In genomic region chr20:653110-653589, GRCh38 we compare ENCODE assay signal across 8 cellular contexts. TPM values are rescaled to one million over a fixed set of nuclear protein-coding genes. Genes with fewer than 3 reads are reported as not detected.
DNase-seq lines count a peak whose midpoint lies in the region; ATAC-seq and TF ChIP-seq lines count a peak whose summit lies in the region.

TSS of gene SRXN1 (minus strand) at chr20:653200. CDS start at chr20:653185, 15 bp downstream.

- peaks cover 21% of the 10 kb centered on the region for H3K36me3 Mint-ChIP-seq in WTC11

- peak within 1 kb of the TSS; percentile 54; the same call in 1 of the 2 replicates for H3K27ac Mint-ChIP-seq in WTC11

- TF ChIP-seq CTCF in WTC11 (IDR thresholded peaks at IDR 0.05) (peak; percentile 29; the same call in 1 of the 2 replicates), cardiac fibroblast (IDR thresholded peaks at IDR 0.05; ENCODE audit: low read depth, low read length) (no peak)

- H3K4me1 Mint-ChIP-seq in WTC11 = peaks cover 49% of the 10 kb centered on the region

- DNase-seq in NCI-H1436 (lab: John Stamatoyannopoulos, UW) = peak; percentile 36
- DNase-seq in NCI-H1436 treated with DMSO at 0.1 percent for 48 hours (lab: John Stamatoyannopoulos, UW) = no peak
- peak; percentile 31 for DNase-seq in NCI-H1105 treated with DMSO at 0.1 percent for 48 hours (lab: John Stamatoyannopoulos, UW)
- peak; percentile 87 for DNase-seq in WTC11 (ENCODE audit: low spot score)
- DNase-seq in cardiac fibroblast (ENCODE audit: low read depth in 2 of 2) = peak; percentile 94 to 96
- peak; percentile 96 for DNase-seq in iris pigment epithelial cell (ENCODE audit: low read depth)
- peak; percentile 75 to 79 for DNase-seq in stimulated activated CD4-positive, alpha-beta T cell treated with anti-CD3 and anti-CD28 coated beads, Interleukin-12 subunit alpha, Interleukin-12 subunit beta, amount 100 ng/mL, for 24 hours (ENCODE audit: low read depth in 2 of 2)

- H3K4me3 Mint-ChIP-seq in WTC11 = peak within 1 kb of the TSS; percentile 73

- POLR2A ChIA-PET in WTC11 (lab: Charles Lee) = interaction anchor here (0.5 kb wide), 1 partner anchor 101 kb away, joined by 7 read pairs; no protein-coding TSS in a partner anchor

- peak; percentile 87 for ATAC-seq in HG02610 (IDR thresholded peaks at IDR 0.05; ENCODE audit: unreplicated experiment)
- peak; percentile 81 for ATAC-seq in WTC11

- peaks cover 6% of the 10 kb centered on the region for H3K27me3 Mint-ChIP-seq in WTC11 (ENCODE audit: low read depth)

- H3K9me3 Mint-ChIP-seq in WTC11 = no peaks in the 10 kb centered on the region

- peak within 1 kb of the TSS; percentile 89 to 97 for H3K4me3 ChIP-seq in cardiac fibroblast (replicated peaks in 1 of 2; ENCODE audit: low read depth in 2 of 2, low read length in 2 of 2)

- CTCF ChIA-PET in WTC11 (lab: Charles Lee) = interaction anchor here (2.8 kb wide), 1 partner anchor 13 kb away, joined by 27 read pairs; no protein-coding TSS in a partner anchor

TF ChIP-seq in WTC11, 78 proteins besides CTCF, POLR2A, EP300 and RAD21:
- TF ChIP-seq RELA (CRISPR knock-in tag; IDR thresholded peaks at IDR 0.05; ENCODE audit: borderline replicate concordance) (0 out of 2 replicates have a peak, but pooled peaks have one; percentile 53), ZNF263 (CRISPR knock-in tag; IDR thresholded peaks at IDR 0.05; ENCODE audit: low read depth) (0 out of 2 replicates have a peak, but pooled peaks have one; percentile 8), ZNF138 (CRISPR knock-in tag; conservative IDR thresholded peaks at IDR 0.05) (no peak), ELF4 (CRISPR knock-in tag; IDR thresholded peaks at IDR 0.05; ENCODE audit: low read depth) (0 out of 2 replicates have a peak, but pooled peaks have one; percentile 35), TEAD4 (CRISPR knock-in tag; IDR thresholded peaks at IDR 0.05) (no peak), SP1 (CRISPR knock-in tag; conservative IDR thresholded peaks at IDR 0.05) (peak; percentile 89), SOX15 (CRISPR knock-in tag; IDR thresholded peaks at IDR 0.05) (no peak), E2F1 (CRISPR knock-in tag; IDR thresholded peaks at IDR 0.05) (no peak), HMGA2 (CRISPR knock-in tag; IDR thresholded peaks at IDR 0.05) (no peak), ZBTB43 (CRISPR knock-in tag; IDR thresholded peaks at IDR 0.05) (no peak), TP53 (CRISPR knock-in tag; IDR thresholded peaks at IDR 0.05) (no peak), MAX (CRISPR knock-in tag; IDR thresholded peaks at IDR 0.05) (no peak), CREM (CRISPR knock-in tag; IDR thresholded peaks at IDR 0.05) (peak; percentile 71), USF2 (CRISPR knock-in tag; IDR thresholded peaks at IDR 0.05) (no peak), ESRRA (CRISPR knock-in tag; IDR thresholded peaks at IDR 0.05; ENCODE audit: borderline replicate concordance) (peak; percentile 20; the same call in 1 of the 2 replicates), MYBL2 (CRISPR knock-in tag; IDR thresholded peaks at IDR 0.05) (no peak; the same call in 1 of the 2 replicates), E2F5 (CRISPR knock-in tag; IDR thresholded peaks at IDR 0.05) (peak; percentile 76; the same call in 1 of the 2 replicates), TEAD1 (CRISPR knock-in tag; IDR thresholded peaks at IDR 0.05) (peak; percentile 80; the same call in 1 of the 2 replicates), NR2C2 (CRISPR knock-in tag; IDR thresholded peaks at IDR 0.05) (no peak), HMGXB4 (CRISPR knock-in tag; IDR thresholded peaks at IDR 0.05) (peak; percentile 95), ZNF423 (CRISPR knock-in tag; IDR thresholded peaks at IDR 0.05) (peak; percentile 15; the same call in 1 of the 2 replicates), E2F4 (CRISPR knock-in tag; IDR thresholded peaks at IDR 0.05; ENCODE audit: borderline replicate concordance, low read depth) (peak; percentile 71; the same call in 1 of the 2 replicates)
TF ChIP-seq in WTC11: peak in this region for 11.

RNA-seq across cellular contexts. Expression of gene SRXN1, which starts in this region (rescaled TPM):
- total RNA-seq in WTC11 (2021) = 23.0 to 25.7 TPM (median 24.5 TPM) in 3 replicates
